16 cellular contexts compared by ENCODE assay signal in the genomic region with DNA sequence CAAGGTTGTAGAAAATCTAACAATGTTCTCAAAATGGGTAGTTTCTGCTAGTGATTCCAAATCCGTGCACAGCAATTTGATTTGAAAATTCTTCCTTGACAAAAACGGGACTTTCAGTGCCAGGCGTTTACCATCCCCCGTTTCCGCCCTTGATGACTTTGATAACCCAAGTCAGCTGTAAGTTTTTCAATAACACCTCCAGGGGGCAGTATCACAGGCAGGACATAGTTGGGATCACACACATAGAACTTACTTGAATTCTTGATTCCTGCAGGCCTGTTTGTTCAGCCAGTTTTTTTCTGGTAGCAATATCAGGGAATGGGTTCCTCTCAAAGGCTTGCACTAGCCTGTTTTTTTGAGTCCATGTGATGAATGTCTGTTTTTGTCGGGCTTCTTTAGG. TPM values are rescaled to one million over a fixed set of nuclear protein-coding genes. Genes with fewer than 3 reads are reported as not detected.
A peak's percentile ranks its signal among the peaks of the same experiment; 100 is the strongest.
DNase-seq lines count a peak whose midpoint lies in the region; ATAC-seq and TF ChIP-seq lines count a peak whose summit lies in the region.
"Had no signal": no experiment of that assay in that cellular context is flagged by ENCODE, and none has a peak within 500 bp of the region (broad histone marks: within the 10 kb centered on the region; RNA-seq: fewer than 3 reads in every experiment).

No MANE protein-coding gene starts in this region.

- H3K27ac Mint-ChIP-seq in mesothelial cell of epicardium, result no peak overlapping the region
- H3K27ac Mint-ChIP-seq: activated CD4-positive, alpha-beta T cell treated with anti-CD3 and anti-CD28 coated beads, Interleukin-2, amount 10 ng/mL, durations not matched to agents 24 days and 14 days had no signal

- H3K36me3 Mint-ChIP-seq in mesothelial cell of epicardium, result no peaks in the 10 kb centered on the region

- no peak overlapping the region for H3K4me3 Mint-ChIP-seq in mesothelial cell of epicardium
- H3K4me3 Mint-ChIP-seq: activated CD4-positive, alpha-beta T cell treated with anti-CD3 and anti-CD28 coated beads, Interleukin-2, amount 10 ng/mL, durations not matched to agents 24 days and 14 days; central memory CD8-positive, alpha-beta T cell had no signal

- H3K4me1 Mint-ChIP-seq in mesothelial cell of epicardium, result no peaks in the 10 kb centered on the region
- H3K4me1 Mint-ChIP-seq: activated CD4-positive, alpha-beta T cell treated with anti-CD3 and anti-CD28 coated beads, Interleukin-2, amount 10 ng/mL, durations not matched to agents 24 days and 14 days; central memory CD8-positive, alpha-beta T cell had no signal

- peaks cover 4% of the 10 kb centered on the region for H3K9me3 Mint-ChIP-seq in mesothelial cell of epicardium
- H3K9me3 Mint-ChIP-seq: activated CD4-positive, alpha-beta T cell treated with anti-CD3 and anti-CD28 coated beads, Interleukin-2, amount 10 ng/mL, durations not matched to agents 24 days and 14 days; central memory CD8-positive, alpha-beta T cell had no signal

- H3K4me3 ChIP-seq in Jurkat, Clone E6-1 (ENCODE audit: low read length), result no peak overlapping the region
- H3K4me3 ChIP-seq: right atrium auricular region, thoracic aorta had no signal

- no peaks in the 10 kb centered on the region for H3K27me3 Mint-ChIP-seq in mesothelial cell of epicardium (ENCODE audit: low read depth)
- H3K27me3 Mint-ChIP-seq: activated CD4-positive, alpha-beta T cell treated with anti-CD3 and anti-CD28 coated beads, Interleukin-2, amount 10 ng/mL, durations not matched to agents 24 days and 14 days; central memory CD8-positive, alpha-beta T cell had no signal

- peak; percentile 39 for DNase-seq in DMS 273 (lab: John Stamatoyannopoulos, UW; ENCODE audit: unreplicated experiment)
- DNase-seq in DMS 273 treated with DMSO at 0.1 percent for 48 hours (lab: John Stamatoyannopoulos, UW), result no peak
- peak; percentile 35 for DNase-seq in Jurkat, Clone E6-1 (ENCODE audit: low read depth, low spot score)
- peak; percentile 14 for DNase-seq in SW480 (ENCODE audit: low spot score)
- DNase-seq in mesothelial cell of epicardium (ENCODE audit: low spot score in 2 of 2, unreplicated experiment in 2 of 2), result no peak
- DNase-seq in occipital lobe (lab: John Stamatoyannopoulos, UW), result no peak
- DNase-seq in activated CD8-positive, alpha-beta memory T cell treated with anti-CD3 and anti-CD28 coated beads, Interleukin-2, amount 50 U/mL, for 4 hours, result no peak
- DNase-seq: 8988T; activated CD4-positive, alpha-beta T cell treated with anti-CD3 and anti-CD28 coated beads, Interleukin-2, amount 10 ng/mL, durations not matched to agents 24 days and 14 days; activated naive CD4-positive, alpha-beta T cell; DMS153; NCI-H1092 treated with DMSO at 0.1 percent for 48 hours had no signal

- no peak for ATAC-seq in HG02870 (IDR thresholded peaks at IDR 0.05; ENCODE audit: unreplicated experiment)

- peak; percentile 29 for TF ChIP-seq CTCF in mesothelial cell of epicardium (IDR thresholded peaks at IDR 0.05; ENCODE audit: unreplicated experiment)

RNA-seq across cellular contexts. Expression of gene DUXB, which starts 5.6 kb away (rescaled TPM):
- not detected for polyA plus RNA-seq in Jurkat, Clone E6-1 (2012; ENCODE audit: insufficient read depth, insufficient read length)
- total RNA-seq in mesothelial cell of epicardium (not detected in 3 replicates), occipital lobe (not detected)
- total RNA-seq: activated CD4-positive, alpha-beta T cell treated with anti-CD3 and anti-CD28 coated beads, Interleukin-2, amount 10 ng/mL, durations not matched to agents 24 days and 14 days; right atrium auricular region; thoracic aorta had no signal

RNA-seq across cellular contexts. Expression of gene CPHXL2, which starts 18.9 kb away (rescaled TPM):
- polyA plus RNA-seq in Jurkat, Clone E6-1 (2012; ENCODE audit: insufficient read depth, insufficient read length), result not detected
- total RNA-seq in mesothelial cell of epicardium (not detected in 3 replicates), occipital lobe (not detected)
- total RNA-seq: activated CD4-positive, alpha-beta T cell treated with anti-CD3 and anti-CD28 coated beads, Interleukin-2, amount 10 ng/mL, durations not matched to agents 24 days and 14 days; right atrium auricular region; thoracic aorta had no signal

RNA-seq across cellular contexts. Expression of gene CPHXL, which starts 30.6 kb away (rescaled TPM):
- polyA plus RNA-seq in Jurkat, Clone E6-1 (2012; ENCODE audit: insufficient read depth, insufficient read length), result not detected
- total RNA-seq in mesothelial cell of epicardium (not detected in 3 replicates), occipital lobe (not detected)
- total RNA-seq: activated CD4-positive, alpha-beta T cell treated with anti-CD3 and anti-CD28 coated beads, Interleukin-2, amount 10 ng/mL, durations not matched to agents 24 days and 14 days; right atrium auricular region; thoracic aorta had no signal

RNA-seq across cellular contexts. Expression of gene TERF2IP, which starts 48.1 kb away (rescaled TPM):
- polyA plus RNA-seq in Jurkat, Clone E6-1 (2012; ENCODE audit: insufficient read depth, insufficient read length), result 79.2 TPM
- total RNA-seq in mesothelial cell of epicardium (47.3 to 51.0 TPM (median 49.1 TPM) in 3 replicates), occipital lobe (143 TPM)

RNA-seq across cellular contexts. Expression of gene KARS1, which starts 48.2 kb away (rescaled TPM):
- 347 TPM for polyA plus RNA-seq in Jurkat, Clone E6-1 (2012; ENCODE audit: insufficient read depth, insufficient read length)
- total RNA-seq in mesothelial cell of epicardium (110 to 117 TPM (median 114 TPM) in 3 replicates), occipital lobe (79.4 TPM)

Comparison
In these comparisons a context has a peak if more than half of its experiments do, and no peak if none do; other contexts are left out.
1. DNase-seq: peak in DMS 273 (single experiment), Jurkat, Clone E6-1 (single experiment) and SW480 (single experiment); none in DMS 273 treated with DMSO at 0.1 percent for 48 hours (single experiment), mesothelial cell of epicardium (0 of 2), occipital lobe (single experiment) and activated CD8-positive, alpha-beta memory T cell treated with anti-CD3 and anti-CD28 coated beads, Interleukin-2, amount 50 U/mL, for 4 hours (single experiment).